ENCODE assay signal across 8 cellular contexts in genomic region chr13:74290324-74290773, GRCh38.
A peak's percentile ranks its signal among the peaks of the same experiment; 100 is the strongest.
DNase-seq lines count a peak whose midpoint lies in the region; ATAC-seq and TF ChIP-seq lines count a peak whose summit lies in the region.

No MANE protein-coding gene starts in this region.

- in situ Hi-C loops in ACHN (cut with HindIII; ENCODE audit: low pct_ligation_motif_present, low pct_unique_long_range_greater_than_20kb, low sequenced_read_pairs): no loop called here

- no peaks in the 10 kb centered on the region for H3K9me3 Mint-ChIP-seq in activated T-cell treated with anti-CD3 and anti-CD28 coated beads, Interleukin-2, amount 50 U/mL, for 4 hours

- peaks cover 57% of the 10 kb centered on the region for H3K4me1 Mint-ChIP-seq in activated T-cell treated with anti-CD3 and anti-CD28 coated beads, Interleukin-2, amount 50 U/mL, for 4 hours (ENCODE audit: low read depth)

- DNase-seq in ACHN: peak; percentile 91
- peak; percentile 70 for DNase-seq in NCI-H2196 treated with DMSO at 0.1 percent for 48 hours (lab: John Stamatoyannopoulos, UW; ENCODE audit: unreplicated experiment)
- DNase-seq in activated T-cell treated with anti-CD3 and anti-CD28 coated beads, Interleukin-2, amount 50 U/mL, for 4 hours: peak; percentile 18
- DNase-seq in fibroblast of the aortic adventitia (ENCODE audit: low read depth): peak; percentile 94
- peak; percentile 92 for DNase-seq in non-pigmented ciliary epithelial cell (ENCODE audit: low read depth)
- no peak for DNase-seq in mesenteric fat pad (ENCODE audit: low spot score)

- H3K4me3 ChIP-seq in fibroblast of the aortic adventitia (ENCODE audit: low read depth, low read length): peak overlapping the region; percentile 26

- ATAC-seq in GM18520 (IDR thresholded peaks at IDR 0.05; ENCODE audit: unreplicated experiment) (peak; percentile 86), HG02981 (IDR thresholded peaks at IDR 0.05; ENCODE audit: unreplicated experiment) (peak; percentile 65)
- ATAC-seq in activated T-cell treated with anti-CD3 and anti-CD28 coated beads, Interleukin-2, amount 50 U/mL, for 4 hours: peak; percentile 85 to 87

- TF ChIP-seq CTCF in fibroblast of the aortic adventitia (IDR thresholded peaks at IDR 0.05; ENCODE audit: insufficient read depth, low read length): peak; percentile 10

- peak overlapping the region; percentile 27 for H3K4me3 Mint-ChIP-seq in activated T-cell treated with anti-CD3 and anti-CD28 coated beads, Interleukin-2, amount 50 U/mL, for 4 hours

- no peaks in the 10 kb centered on the region for H3K36me3 Mint-ChIP-seq in activated T-cell treated with anti-CD3 and anti-CD28 coated beads, Interleukin-2, amount 50 U/mL, for 4 hours (ENCODE audit: insufficient read depth)

- no peaks in the 10 kb centered on the region for H3K27me3 Mint-ChIP-seq in activated T-cell treated with anti-CD3 and anti-CD28 coated beads, Interleukin-2, amount 50 U/mL, for 4 hours (ENCODE audit: low read depth)
